ENCODE assay signal across 8 cellular contexts in genomic region chr12:29674463-29674862, GRCh38.
"Had no signal": no experiment of that assay in that cellular context is flagged by ENCODE, and none has a peak within 500 bp of the region (broad histone marks: within the 10 kb centered on the region; RNA-seq: fewer than 3 reads in every experiment).

No MANE protein-coding gene starts in this region.

- H3K4me3 ChIP-seq: HAP-1 had no signal

- DNase-seq: GOT3, H7, HFFc6, KBM-7 had no signal

- H3K4me1 ChIP-seq: HAP-1 had no signal

- FAIRE-seq: HTR-8/SVneo had no signal

- H3K27ac Mint-ChIP-seq: HFFc6, IgD-negative memory B cell had no signal

- ATAC-seq: HCT116 had no signal

- H3K9me3 ChIP-seq: HAP-1 had no signal

- H3K9me3 Mint-ChIP-seq: IgD-negative memory B cell had no signal

- H3K4me3 Mint-ChIP-seq: HFFc6, IgD-negative memory B cell had no signal

- H3K36me3 Mint-ChIP-seq: IgD-negative memory B cell had no signal

- H3K36me3 ChIP-seq: HAP-1 had no signal

- H3K27me3 Mint-ChIP-seq: IgD-negative memory B cell had no signal

- H3K4me1 Mint-ChIP-seq: IgD-negative memory B cell had no signal
